Comparison of ENCODE assay signal across 23 cellular contexts in genomic region chr14:101064718-101065117, GRCh38.
"Had no signal": no experiment of that assay in that cellular context is flagged by ENCODE, and none has a peak within 500 bp of the region (broad histone marks: within the 10 kb centered on the region; RNA-seq: fewer than 3 reads in every experiment).

No MANE protein-coding gene starts in this region.

- H3K27ac Mint-ChIP-seq: activated CD4-positive, alpha-beta memory T cell treated with anti-CD3 and anti-CD28 coated beads, Interleukin-2, amount 10 ng/mL, durations not matched to agents 7 days and 5 days; activated CD4-positive, alpha-beta T cell treated with anti-CD3 and anti-CD28 coated beads, Interleukin-2, amount 10 ng/mL, durations not matched to agents 7 days and 5 days; activated naive CD8-positive, alpha-beta T cell; activated T-helper 2 cell treated with anti-CD3 and anti-CD28 coated beads, Interferon-gamma antibody, Interleukin-2, Interleukin-4, amounts not matched to agents 10 μg/mL and 5 μg/mL and 100 μg/mL, durations not matched to agents 14 hours and 24 hours and 36 hours; nephron; progenitor cell of endocrine pancreas; T-helper 17 cell; WTC11 had no signal

- H3K9me3 ChIP-seq: esophagus muscularis mucosa, heart left ventricle, testis, transverse colon had no signal

- H3K9me3 Mint-ChIP-seq: activated CD4-positive, alpha-beta T cell treated with anti-CD3 and anti-CD28 coated beads, Interleukin-2, amount 10 ng/mL, durations not matched to agents 7 days and 5 days; activated T-helper 2 cell treated with anti-CD3 and anti-CD28 coated beads, Interferon-gamma antibody, Interleukin-2, Interleukin-4, amounts not matched to agents 10 μg/mL and 5 μg/mL and 100 μg/mL, durations not matched to agents 14 hours and 24 hours and 36 hours had no signal

- H3K36me3 Mint-ChIP-seq: activated naive CD8-positive, alpha-beta T cell had no signal

- H3K4me3 Mint-ChIP-seq: activated CD4-positive, alpha-beta memory T cell treated with anti-CD3 and anti-CD28 coated beads, Interleukin-2, amount 10 ng/mL, durations not matched to agents 7 days and 5 days; activated CD4-positive, alpha-beta T cell treated with anti-CD3 and anti-CD28 coated beads, Interleukin-2, amount 10 ng/mL, durations not matched to agents 7 days and 5 days; activated naive CD8-positive, alpha-beta T cell; nephron; T-helper 17 cell; WTC11 had no signal

- H3K27ac ChIP-seq: brain microvascular endothelial cell, esophagus muscularis mucosa, foreskin keratinocyte, heart left ventricle, testis, transverse colon had no signal

- DNase-seq: activated CD4-positive, alpha-beta memory T cell treated with anti-CD3 and anti-CD28 coated beads, Interleukin-2, amount 10 ng/mL, durations not matched to agents 7 days and 5 days; activated CD4-positive, alpha-beta T cell treated with anti-CD3 and anti-CD28 coated beads for 1 hour; activated CD4-positive, alpha-beta T cell treated with anti-CD3 and anti-CD28 coated beads, Interleukin-2, amount 10 ng/mL, durations not matched to agents 7 days and 5 days; activated CD8-positive, alpha-beta memory T cell treated with anti-CD3 and anti-CD28 coated beads, Interleukin-2, amount 50 U/mL, for 48 hours; activated T-cell treated with anti-CD3 and anti-CD28 coated beads, Interleukin-2, amount 50 U/mL, for 48 hours; brain microvascular endothelial cell; caudate nucleus; foreskin keratinocyte; left ventricle myocardium superior; mammary epithelial cell; stimulated activated CD4-positive, alpha-beta T cell treated with anti-CD3 and anti-CD28 coated beads, Interleukin-15, amount 100 ng/mL, for 24 hours; stimulated activated naive CD4-positive, alpha-beta T cell; T-helper 17 cell; testis; transverse colon had no signal

- H3K27me3 Mint-ChIP-seq: activated CD4-positive, alpha-beta memory T cell treated with anti-CD3 and anti-CD28 coated beads, Interleukin-2, amount 10 ng/mL, durations not matched to agents 7 days and 5 days; activated CD4-positive, alpha-beta T cell treated with anti-CD3 and anti-CD28 coated beads, Interleukin-2, amount 10 ng/mL, durations not matched to agents 7 days and 5 days; progenitor cell of endocrine pancreas had no signal

- H3K36me3 ChIP-seq: esophagus muscularis mucosa, transverse colon had no signal

- ATAC-seq: foreskin keratinocyte, heart left ventricle, left ventricle myocardium superior, T-helper 17 cell had no signal

- H3K4me3 ChIP-seq: esophagus muscularis mucosa, heart left ventricle, smooth muscle cell, testis, transverse colon had no signal

- H3K27me3 ChIP-seq: brain microvascular endothelial cell, foreskin keratinocyte, testis, transverse colon had no signal

- H3K4me1 Mint-ChIP-seq: activated CD4-positive, alpha-beta memory T cell treated with anti-CD3 and anti-CD28 coated beads, Interleukin-2, amount 10 ng/mL, durations not matched to agents 7 days and 5 days; activated CD4-positive, alpha-beta T cell treated with anti-CD3 and anti-CD28 coated beads, Interleukin-2, amount 10 ng/mL, durations not matched to agents 7 days and 5 days; nephron; T-helper 17 cell; WTC11 had no signal

- H3K4me1 ChIP-seq: esophagus muscularis mucosa, foreskin keratinocyte, heart left ventricle, testis, transverse colon had no signal
